Comparison of ENCODE assay signal across 27 cellular contexts in genomic region chrX:132415012-132415411, GRCh38.
"Had no signal": no experiment of that assay in that cellular context is flagged by ENCODE, and none has a peak within 500 bp of the region (broad histone marks: within the 10 kb centered on the region; RNA-seq: fewer than 3 reads in every experiment).

No MANE protein-coding gene starts in this region.

- H3K4me3 ChIP-seq: esophagus squamous epithelium, gastrocnemius medialis, heart right ventricle, left lung, lower lobe of right lung, mucosa of descending colon had no signal

- H3K9me3 ChIP-seq: esophagus squamous epithelium, gastrocnemius medialis, heart right ventricle, left lung, lower lobe of right lung, mucosa of descending colon had no signal

- H3K27ac Mint-ChIP-seq: dendritic cell treated with granulocyte-macrophage colony-stimulating factor and Interleukin-4, amounts not matched to agents 40 ng/mL and 50 ng/mL, for 4 days; effector memory CD8-positive, alpha-beta T cell; endodermal cell; mesothelial cell of epicardium; naive B cell had no signal

- H3K9me3 Mint-ChIP-seq: dendritic cell treated with granulocyte-macrophage colony-stimulating factor and Interleukin-4, amounts not matched to agents 40 ng/mL and 50 ng/mL, for 4 days; effector memory CD8-positive, alpha-beta T cell; endodermal cell; naive B cell had no signal

- H3K27me3 ChIP-seq: esophagus squamous epithelium, gastrocnemius medialis had no signal

- H3K4me3 Mint-ChIP-seq: dendritic cell treated with granulocyte-macrophage colony-stimulating factor and Interleukin-4, amounts not matched to agents 40 ng/mL and 50 ng/mL, for 4 days; effector memory CD8-positive, alpha-beta T cell; endodermal cell; mesothelial cell of epicardium; naive B cell had no signal

- FAIRE-seq: colon, endometrium, keratinocyte had no signal

- H3K4me1 ChIP-seq: gastrocnemius medialis, heart right ventricle, left lung, lower lobe of right lung had no signal

- ATAC-seq: effector memory CD8-positive, alpha-beta T cell; esophagus mucosa; gastrocnemius medialis; heart right ventricle; left cardiac atrium; left lung; left ventricle myocardium superior; lower lobe of right lung; mucosa of descending colon had no signal

- H3K27me3 Mint-ChIP-seq: dendritic cell treated with granulocyte-macrophage colony-stimulating factor and Interleukin-4, amounts not matched to agents 40 ng/mL and 50 ng/mL, for 4 days; effector memory CD8-positive, alpha-beta T cell; naive B cell had no signal

- H3K36me3 ChIP-seq: esophagus squamous epithelium, gastrocnemius medialis, heart right ventricle, left lung, lower lobe of right lung had no signal

- DNase-seq: cortex of kidney; effector CD8-positive, alpha-beta T cell; effector memory CD8-positive, alpha-beta T cell; endodermal cell; erythroblast; esophagus squamous epithelium; foreskin fibroblast; foreskin melanocyte; gastrocnemius medialis; glutamatergic neuron; head of caudate nucleus; heart right ventricle; hippocampal formation; left cardiac atrium; left lung; left ventricle myocardium superior; lower lobe of right lung; mesenchymal stem cell; mucosa of descending colon; naive B cell had no signal

- H3K27ac ChIP-seq: epithelial cell of prostate, esophagus squamous epithelium, gastrocnemius medialis, heart right ventricle, left lung, lower lobe of right lung had no signal
